ENCODE assay signal across 1 cellular context in the genomic region with DNA sequence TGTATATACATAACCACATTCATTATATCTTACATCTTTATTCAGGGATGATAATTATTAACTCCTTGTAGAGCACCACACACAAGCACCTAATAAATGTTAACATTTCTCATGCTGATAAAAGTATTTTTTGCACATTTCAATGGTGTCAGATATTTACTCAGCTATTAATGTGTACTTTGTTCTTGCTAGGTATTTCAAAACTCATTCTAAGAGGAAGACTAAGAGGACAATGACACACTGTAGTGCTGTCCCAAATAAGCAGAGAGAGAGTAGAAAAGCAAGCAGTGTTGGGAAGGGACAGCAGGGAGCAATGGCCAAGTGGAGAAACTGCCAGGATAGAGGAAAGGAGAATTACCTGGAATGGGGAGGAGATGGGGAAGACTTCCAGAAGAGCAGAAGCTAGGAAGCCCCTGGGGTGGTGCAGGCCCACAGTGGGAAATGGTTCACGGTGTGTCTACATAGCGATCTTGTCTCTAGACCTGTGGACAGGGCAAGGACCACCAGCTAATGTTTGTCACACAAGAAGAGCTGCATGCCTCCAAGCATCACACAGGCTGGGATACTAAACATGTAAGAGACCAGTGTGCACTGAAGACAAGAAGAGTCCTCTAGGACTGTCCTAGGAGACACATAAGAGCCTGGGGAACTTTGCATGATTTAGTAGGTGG.
TF ChIP-seq lines count a peak whose summit lies in the region.

No MANE protein-coding gene starts in this region.

TF ChIP-seq in HepG2, 621 proteins besides CTCF, POLR2A, EP300 and RAD21 (continued from another document and continues in another):
- TF ChIP-seq, protein P1, sequence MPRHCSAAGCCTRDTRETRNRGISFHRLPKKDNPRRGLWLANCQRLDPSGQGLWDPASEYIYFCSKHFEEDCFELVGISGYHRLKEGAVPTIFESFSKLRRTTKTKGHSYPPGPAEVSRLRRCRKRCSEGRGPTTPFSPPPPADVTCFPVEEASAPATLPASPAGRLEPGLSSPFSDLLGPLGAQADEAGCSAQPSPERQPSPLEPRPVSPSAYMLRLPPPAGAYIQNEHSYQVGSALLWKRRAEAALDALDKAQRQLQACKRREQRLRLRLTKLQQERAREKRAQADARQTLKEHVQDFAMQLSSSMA (CRISPR knock-in tag; IDR thresholded peaks at IDR 0.05), result no peak
- no peak for TF ChIP-seq HOXD1 (CRISPR knock-in tag; IDR thresholded peaks at IDR 0.05)
- TF ChIP-seq, protein P2, sequence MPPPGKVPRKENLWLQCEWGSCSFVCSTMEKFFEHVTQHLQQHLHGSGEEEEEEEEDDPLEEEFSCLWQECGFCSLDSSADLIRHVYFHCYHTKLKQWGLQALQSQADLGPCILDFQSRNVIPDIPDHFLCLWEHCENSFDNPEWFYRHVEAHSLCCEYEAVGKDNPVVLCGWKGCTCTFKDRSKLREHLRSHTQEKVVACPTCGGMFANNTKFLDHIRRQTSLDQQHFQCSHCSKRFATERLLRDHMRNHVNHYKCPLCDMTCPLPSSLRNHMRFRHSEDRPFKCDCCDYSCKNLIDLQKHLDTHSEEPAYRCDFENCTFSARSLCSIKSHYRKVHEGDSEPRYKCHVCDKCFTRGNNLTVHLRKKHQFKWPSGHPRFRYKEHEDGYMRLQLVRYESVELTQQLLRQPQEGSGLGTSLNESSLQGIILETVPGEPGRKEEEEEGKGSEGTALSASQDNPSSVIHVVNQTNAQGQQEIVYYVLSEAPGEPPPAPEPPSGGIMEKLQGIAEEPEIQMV (CRISPR knock-in tag; IDR thresholded peaks at IDR 0.05; ENCODE audit: low read depth), result no peak
- no peak for TF ChIP-seq SNAI1 (CRISPR knock-in tag; IDR thresholded peaks at IDR 0.05; ENCODE audit: borderline replicate concordance)
- TF ChIP-seq, protein P3, sequence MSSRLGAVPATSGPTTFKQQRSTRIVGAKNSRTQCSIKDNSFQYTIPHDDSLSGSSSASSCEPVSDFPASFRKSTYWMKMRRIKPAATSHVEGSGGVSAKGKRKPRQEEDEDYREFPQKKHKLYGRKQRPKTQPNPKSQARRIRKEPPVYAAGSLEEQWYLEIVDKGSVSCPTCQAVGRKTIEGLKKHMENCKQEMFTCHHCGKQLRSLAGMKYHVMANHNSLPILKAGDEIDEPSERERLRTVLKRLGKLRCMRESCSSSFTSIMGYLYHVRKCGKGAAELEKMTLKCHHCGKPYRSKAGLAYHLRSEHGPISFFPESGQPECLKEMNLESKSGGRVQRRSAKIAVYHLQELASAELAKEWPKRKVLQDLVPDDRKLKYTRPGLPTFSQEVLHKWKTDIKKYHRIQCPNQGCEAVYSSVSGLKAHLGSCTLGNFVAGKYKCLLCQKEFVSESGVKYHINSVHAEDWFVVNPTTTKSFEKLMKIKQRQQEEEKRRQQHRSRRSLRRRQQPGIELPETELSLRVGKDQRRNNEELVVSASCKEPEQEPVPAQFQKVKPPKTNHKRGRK (CRISPR knock-in tag; IDR thresholded peaks at IDR 0.05), result no peak
- no peak for TF ChIP-seq ZNF557 (CRISPR knock-in tag; IDR thresholded peaks at IDR 0.05)
- no peak for TF ChIP-seq MAFF (IDR thresholded peaks at IDR 0.05; ENCODE audit: low read depth, low read length)
- no peak for TF ChIP-seq ZNF235 (CRISPR knock-in tag; IDR thresholded peaks at IDR 0.05; ENCODE audit: borderline replicate concordance)
- no peak for TF ChIP-seq HOXA5 (CRISPR knock-in tag; IDR thresholded peaks at IDR 0.05)
- TF ChIP-seq NR2F2 (IDR thresholded peaks at IDR 0.05; ENCODE audit: borderline replicate concordance, low read depth), result no peak; the same call in 1 of the 2 replicates
- TF ChIP-seq, protein P4, sequence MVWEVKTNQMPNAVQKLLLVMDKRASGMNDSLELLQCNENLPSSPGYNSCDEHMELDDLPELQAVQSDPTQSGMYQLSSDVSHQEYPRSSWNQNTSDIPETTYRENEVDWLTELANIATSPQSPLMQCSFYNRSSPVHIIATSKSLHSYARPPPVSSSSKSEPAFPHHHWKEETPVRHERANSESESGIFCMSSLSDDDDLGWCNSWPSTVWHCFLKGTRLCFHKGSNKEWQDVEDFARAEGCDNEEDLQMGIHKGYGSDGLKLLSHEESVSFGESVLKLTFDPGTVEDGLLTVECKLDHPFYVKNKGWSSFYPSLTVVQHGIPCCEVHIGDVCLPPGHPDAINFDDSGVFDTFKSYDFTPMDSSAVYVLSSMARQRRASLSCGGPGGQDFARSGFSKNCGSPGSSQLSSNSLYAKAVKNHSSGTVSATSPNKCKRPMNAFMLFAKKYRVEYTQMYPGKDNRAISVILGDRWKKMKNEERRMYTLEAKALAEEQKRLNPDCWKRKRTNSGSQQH (CRISPR knock-in tag; IDR thresholded peaks at IDR 0.05; ENCODE audit: low read depth), result no peak
- TF ChIP-seq AGO1 (IDR thresholded peaks at IDR 0.05; ENCODE audit: low read depth, low read length, poor library complexity, severe bottlenecking), result no peak
- TF ChIP-seq MTF2 (CRISPR knock-in tag; IDR thresholded peaks at IDR 0.05; ENCODE audit: borderline replicate concordance), result no peak
- TF ChIP-seq ZNF343 (CRISPR knock-in tag; IDR thresholded peaks at IDR 0.05), result no peak
- no peak for TF ChIP-seq ZNF891 (CRISPR knock-in tag; IDR thresholded peaks at IDR 0.05)
- TF ChIP-seq, protein P5, sequence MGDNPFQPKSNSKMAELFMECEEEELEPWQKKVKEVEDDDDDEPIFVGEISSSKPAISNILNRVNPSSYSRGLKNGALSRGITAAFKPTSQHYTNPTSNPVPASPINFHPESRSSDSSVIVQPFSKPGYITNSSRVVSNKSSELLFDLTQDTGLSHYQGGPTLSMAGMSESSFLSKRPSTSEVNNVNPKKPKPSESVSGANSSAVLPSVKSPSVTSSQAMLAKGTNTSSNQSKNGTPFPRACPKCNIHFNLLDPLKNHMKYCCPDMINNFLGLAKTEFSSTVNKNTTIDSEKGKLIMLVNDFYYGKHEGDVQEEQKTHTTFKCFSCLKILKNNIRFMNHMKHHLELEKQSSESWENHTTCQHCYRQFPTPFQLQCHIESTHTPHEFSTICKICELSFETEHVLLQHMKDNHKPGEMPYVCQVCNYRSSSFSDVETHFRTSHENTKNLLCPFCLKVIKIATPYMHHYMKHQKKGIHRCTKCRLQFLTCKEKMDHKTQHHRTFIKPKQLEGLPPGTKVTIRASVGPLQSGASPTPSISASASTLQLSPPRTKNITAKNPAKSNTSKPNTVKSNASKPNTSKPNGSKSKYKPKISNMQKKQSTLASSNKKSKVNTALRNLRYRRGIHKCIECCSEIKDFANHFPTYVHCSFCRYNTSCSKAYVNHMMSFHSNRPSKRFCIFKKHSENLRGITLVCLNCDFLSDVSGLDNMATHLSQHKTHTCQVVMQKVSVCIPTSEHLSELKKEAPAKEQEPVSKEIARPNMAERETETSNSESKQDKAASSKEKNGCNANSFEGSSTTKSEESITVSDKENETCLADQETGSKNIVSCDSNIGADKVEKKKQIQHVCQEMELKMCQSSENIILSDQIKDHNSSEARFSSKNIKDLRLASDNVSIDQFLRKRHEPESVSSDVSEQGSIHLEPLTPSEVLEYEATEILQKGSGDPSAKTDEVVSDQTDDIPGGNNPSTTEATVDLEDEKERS (CRISPR knock-in tag; IDR thresholded peaks at IDR 0.05), result no peak
- TF ChIP-seq, protein P6, sequence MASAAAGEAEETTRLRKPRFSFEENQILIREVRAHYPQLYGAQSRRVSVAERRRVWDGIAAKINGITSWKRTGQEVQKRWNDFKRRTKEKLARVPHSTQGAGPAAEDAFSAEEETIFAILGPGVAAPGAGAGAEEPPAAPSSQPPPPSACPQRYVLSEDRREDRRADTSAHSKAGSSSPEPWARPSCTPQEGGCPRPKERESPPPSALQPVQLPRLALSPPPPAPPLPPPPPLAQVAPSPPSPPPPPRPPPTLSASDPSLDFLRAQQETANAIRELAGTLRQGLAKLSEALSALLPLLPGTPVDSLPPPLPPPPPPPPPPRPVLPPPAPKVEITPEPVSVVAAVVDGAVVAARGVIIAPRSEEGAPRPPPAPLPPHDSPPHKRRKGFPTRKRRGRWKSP (CRISPR knock-in tag; IDR thresholded peaks at IDR 0.05), result no peak
- TF ChIP-seq EEA1 (CRISPR knock-in tag; IDR thresholded peaks at IDR 0.05; ENCODE audit: borderline replicate concordance), result no peak
- TF ChIP-seq SP4 (CRISPR knock-in tag; IDR thresholded peaks at IDR 0.05), result no peak
- TF ChIP-seq CENPX (CRISPR knock-in tag; IDR thresholded peaks at IDR 0.05), result no peak
- TF ChIP-seq ZNF264 (CRISPR knock-in tag; IDR thresholded peaks at IDR 0.05), result no peak
- no peak for TF ChIP-seq MAFK (conservative IDR thresholded peaks at IDR 0.05 in 1 of 2, IDR thresholded peaks at IDR 0.05 in 1 of 2; ENCODE audit: low read length in 2 of 2)
- TF ChIP-seq REPIN1 (CRISPR knock-in tag; IDR thresholded peaks at IDR 0.05; ENCODE audit: borderline replicate concordance, low read depth), result peak; percentile 32; the same call in 1 of the 2 replicates
- peak; percentile 91 for TF ChIP-seq NCOA2 (CRISPR knock-in tag; IDR thresholded peaks at IDR 0.05)
- no peak for TF ChIP-seq ZSCAN20 (CRISPR knock-in tag; IDR thresholded peaks at IDR 0.05; ENCODE audit: borderline replicate concordance)
- TF ChIP-seq KDM3A (CRISPR knock-in tag; IDR thresholded peaks at IDR 0.05; ENCODE audit: low read depth), result no peak
- TF ChIP-seq, protein P7, sequence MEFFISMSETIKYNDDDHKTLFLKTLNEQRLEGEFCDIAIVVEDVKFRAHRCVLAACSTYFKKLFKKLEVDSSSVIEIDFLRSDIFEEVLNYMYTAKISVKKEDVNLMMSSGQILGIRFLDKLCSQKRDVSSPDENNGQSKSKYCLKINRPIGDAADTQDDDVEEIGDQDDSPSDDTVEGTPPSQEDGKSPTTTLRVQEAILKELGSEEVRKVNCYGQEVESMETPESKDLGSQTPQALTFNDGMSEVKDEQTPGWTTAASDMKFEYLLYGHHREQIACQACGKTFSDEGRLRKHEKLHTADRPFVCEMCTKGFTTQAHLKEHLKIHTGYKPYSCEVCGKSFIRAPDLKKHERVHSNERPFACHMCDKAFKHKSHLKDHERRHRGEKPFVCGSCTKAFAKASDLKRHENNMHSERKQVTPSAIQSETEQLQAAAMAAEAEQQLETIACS (CRISPR knock-in tag; IDR thresholded peaks at IDR 0.05), result no peak
- TF ChIP-seq, protein P8, sequence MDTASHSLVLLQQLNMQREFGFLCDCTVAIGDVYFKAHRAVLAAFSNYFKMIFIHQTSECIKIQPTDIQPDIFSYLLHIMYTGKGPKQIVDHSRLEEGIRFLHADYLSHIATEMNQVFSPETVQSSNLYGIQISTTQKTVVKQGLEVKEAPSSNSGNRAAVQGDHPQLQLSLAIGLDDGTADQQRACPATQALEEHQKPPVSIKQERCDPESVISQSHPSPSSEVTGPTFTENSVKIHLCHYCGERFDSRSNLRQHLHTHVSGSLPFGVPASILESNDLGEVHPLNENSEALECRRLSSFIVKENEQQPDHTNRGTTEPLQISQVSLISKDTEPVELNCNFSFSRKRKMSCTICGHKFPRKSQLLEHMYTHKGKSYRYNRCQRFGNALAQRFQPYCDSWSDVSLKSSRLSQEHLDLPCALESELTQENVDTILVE (CRISPR knock-in tag; IDR thresholded peaks at IDR 0.05), result no peak
- TF ChIP-seq GTF3A (CRISPR knock-in tag; conservative IDR thresholded peaks at IDR 0.05), result no peak
- TF ChIP-seq THAP11 (CRISPR knock-in tag; IDR thresholded peaks at IDR 0.05), result peak; percentile 69
- TF ChIP-seq, protein P9, sequence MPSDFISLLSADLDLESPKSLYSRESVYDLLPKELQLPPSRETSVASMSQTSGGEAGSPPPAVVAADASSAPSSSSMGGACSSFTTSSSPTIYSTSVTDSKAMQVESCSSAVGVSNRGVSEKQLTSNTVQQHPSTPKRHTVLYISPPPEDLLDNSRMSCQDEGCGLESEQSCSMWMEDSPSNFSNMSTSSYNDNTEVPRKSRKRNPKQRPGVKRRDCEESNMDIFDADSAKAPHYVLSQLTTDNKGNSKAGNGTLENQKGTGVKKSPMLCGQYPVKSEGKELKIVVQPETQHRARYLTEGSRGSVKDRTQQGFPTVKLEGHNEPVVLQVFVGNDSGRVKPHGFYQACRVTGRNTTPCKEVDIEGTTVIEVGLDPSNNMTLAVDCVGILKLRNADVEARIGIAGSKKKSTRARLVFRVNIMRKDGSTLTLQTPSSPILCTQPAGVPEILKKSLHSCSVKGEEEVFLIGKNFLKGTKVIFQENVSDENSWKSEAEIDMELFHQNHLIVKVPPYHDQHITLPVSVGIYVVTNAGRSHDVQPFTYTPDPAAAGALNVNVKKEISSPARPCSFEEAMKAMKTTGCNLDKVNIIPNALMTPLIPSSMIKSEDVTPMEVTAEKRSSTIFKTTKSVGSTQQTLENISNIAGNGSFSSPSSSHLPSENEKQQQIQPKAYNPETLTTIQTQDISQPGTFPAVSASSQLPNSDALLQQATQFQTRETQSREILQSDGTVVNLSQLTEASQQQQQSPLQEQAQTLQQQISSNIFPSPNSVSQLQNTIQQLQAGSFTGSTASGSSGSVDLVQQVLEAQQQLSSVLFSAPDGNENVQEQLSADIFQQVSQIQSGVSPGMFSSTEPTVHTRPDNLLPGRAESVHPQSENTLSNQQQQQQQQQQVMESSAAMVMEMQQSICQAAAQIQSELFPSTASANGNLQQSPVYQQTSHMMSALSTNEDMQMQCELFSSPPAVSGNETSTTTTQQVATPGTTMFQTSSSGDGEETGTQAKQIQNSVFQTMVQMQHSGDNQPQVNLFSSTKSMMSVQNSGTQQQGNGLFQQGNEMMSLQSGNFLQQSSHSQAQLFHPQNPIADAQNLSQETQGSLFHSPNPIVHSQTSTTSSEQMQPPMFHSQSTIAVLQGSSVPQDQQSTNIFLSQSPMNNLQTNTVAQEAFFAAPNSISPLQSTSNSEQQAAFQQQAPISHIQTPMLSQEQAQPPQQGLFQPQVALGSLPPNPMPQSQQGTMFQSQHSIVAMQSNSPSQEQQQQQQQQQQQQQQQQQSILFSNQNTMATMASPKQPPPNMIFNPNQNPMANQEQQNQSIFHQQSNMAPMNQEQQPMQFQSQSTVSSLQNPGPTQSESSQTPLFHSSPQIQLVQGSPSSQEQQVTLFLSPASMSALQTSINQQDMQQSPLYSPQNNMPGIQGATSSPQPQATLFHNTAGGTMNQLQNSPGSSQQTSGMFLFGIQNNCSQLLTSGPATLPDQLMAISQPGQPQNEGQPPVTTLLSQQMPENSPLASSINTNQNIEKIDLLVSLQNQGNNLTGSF (CRISPR knock-in tag; IDR thresholded peaks at IDR 0.05), result no peak
- TF ChIP-seq JUND (CRISPR knock-in tag; IDR thresholded peaks at IDR 0.05), result 0 out of 2 replicates have a peak, but pooled peaks have one; percentile 33
- TF ChIP-seq, protein P10, sequence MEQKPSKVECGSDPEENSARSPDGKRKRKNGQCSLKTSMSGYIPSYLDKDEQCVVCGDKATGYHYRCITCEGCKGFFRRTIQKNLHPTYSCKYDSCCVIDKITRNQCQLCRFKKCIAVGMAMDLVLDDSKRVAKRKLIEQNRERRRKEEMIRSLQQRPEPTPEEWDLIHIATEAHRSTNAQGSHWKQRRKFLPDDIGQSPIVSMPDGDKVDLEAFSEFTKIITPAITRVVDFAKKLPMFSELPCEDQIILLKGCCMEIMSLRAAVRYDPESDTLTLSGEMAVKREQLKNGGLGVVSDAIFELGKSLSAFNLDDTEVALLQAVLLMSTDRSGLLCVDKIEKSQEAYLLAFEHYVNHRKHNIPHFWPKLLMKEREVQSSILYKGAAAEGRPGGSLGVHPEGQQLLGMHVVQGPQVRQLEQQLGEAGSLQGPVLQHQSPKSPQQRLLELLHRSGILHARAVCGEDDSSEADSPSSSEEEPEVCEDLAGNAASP (CRISPR knock-in tag; IDR thresholded peaks at IDR 0.05; ENCODE audit: borderline replicate concordance), result 0 out of 2 replicates have a peak, but pooled peaks have one; percentile 14
